Comparison of ENCODE assay signal across 9 cellular contexts in genomic region chr10:71765176-71765906, GRCh38. TPM values are rescaled to one million over a fixed set of nuclear protein-coding genes. Genes with fewer than 3 reads are reported as not detected.
A peak's percentile ranks its signal among the peaks of the same experiment; 100 is the strongest.
DNase-seq lines count a peak whose midpoint lies in the region; ATAC-seq and TF ChIP-seq lines count a peak whose summit lies in the region.
"Had no signal": no experiment of that assay in that cellular context is flagged by ENCODE, and none has a peak within 500 bp of the region (broad histone marks: within the 10 kb centered on the region; RNA-seq: fewer than 3 reads in every experiment).

No MANE protein-coding gene starts in this region.

- H3K4me3 ChIP-seq in thyroid gland (replicated peaks in 1 of 3) = no peak overlapping the region

- peaks cover 54% of the 10 kb centered on the region for H3K4me1 Mint-ChIP-seq in T-helper 2 cell treated with Interferon-gamma antibody and Interleukin-4, amounts not matched to agents 5 μg/mL and 100 μg/mL, for 36 hours (ENCODE audit: low read depth)

- no peak for TF ChIP-seq CTCF in thyroid gland (IDR thresholded peaks at IDR 0.05)

- H3K27ac ChIP-seq in angular gyrus (ENCODE audit: low read depth, low read length) = peak overlapping the region; percentile 26
- H3K27ac ChIP-seq in layer of hippocampus (ENCODE audit: low read depth, low read length) = peak overlapping the region; percentile 65
- H3K27ac ChIP-seq in thyroid gland = peak overlapping the region in 2 of 3 donors; percentile 85 to 87

- H3K27me3 ChIP-seq in layer of hippocampus (ENCODE audit: control insufficient read depth, insufficient read depth, low read length) (no peaks in the 10 kb centered on the region), thyroid gland (no peaks in the 10 kb centered on the region)

- no peaks in the 10 kb centered on the region for H3K9me3 Mint-ChIP-seq in T-helper 2 cell treated with Interferon-gamma antibody and Interleukin-4, amounts not matched to agents 5 μg/mL and 100 μg/mL, for 36 hours

- H3K36me3 Mint-ChIP-seq in T-helper 2 cell treated with Interferon-gamma antibody and Interleukin-4, amounts not matched to agents 5 μg/mL and 100 μg/mL, for 36 hours (ENCODE audit: low read depth) = peaks cover 51% of the 10 kb centered on the region

- no peak for TF ChIP-seq POLR2A in thyroid gland (IDR thresholded peaks at IDR 0.05)

- H3K27me3 Mint-ChIP-seq in T-helper 2 cell treated with Interferon-gamma antibody and Interleukin-4, amounts not matched to agents 5 μg/mL and 100 μg/mL, for 36 hours (ENCODE audit: low read depth) = no peaks in the 10 kb centered on the region

- no peaks in the 10 kb centered on the region for H3K9me3 ChIP-seq in thyroid gland

- ATAC-seq in GM21619 (IDR thresholded peaks at IDR 0.05; ENCODE audit: unreplicated experiment) (no peak), HG02571 (IDR thresholded peaks at IDR 0.05; ENCODE audit: unreplicated experiment) (no peak)

- no peak overlapping the region for H3K4me3 Mint-ChIP-seq in T-helper 2 cell treated with Interferon-gamma antibody and Interleukin-4, amounts not matched to agents 5 μg/mL and 100 μg/mL, for 36 hours

- peaks cover 0 to 6% of the 10 kb centered on the region in 2 donors for H3K36me3 ChIP-seq in thyroid gland

- H3K4me1 ChIP-seq in thyroid gland = peaks cover 10 to 71% of the 10 kb centered on the region in 2 donors

- no peak for DNase-seq in T-helper 2 cell treated with Interferon-gamma antibody and Interleukin-4, amounts not matched to agents 5 μg/mL and 100 μg/mL, for 36 hours (ENCODE audit: low spot score)
- DNase-seq in T-helper 2 cell (no peak), thyroid gland (no peak)
- DNase-seq in activated CD4-positive, CD25-positive, alpha-beta regulatory T cell treated with anti-CD3 and anti-CD28 coated beads, Interleukin-2, amount 50 U/mL, for 72 hours = no peak
- DNase-seq: NCI-H69 had no signal

- WGBS in thyroid gland, 2 donors = 75 to 77% methylated on average over 8 of the region's 8 CpGs

- H3K27ac Mint-ChIP-seq in T-helper 2 cell treated with Interferon-gamma antibody and Interleukin-4, amounts not matched to agents 5 μg/mL and 100 μg/mL, for 36 hours = peak overlapping the region; percentile 68

- intact Hi-C loops in thyroid gland (cut with DNase I) = no loop called here

RNA-seq across cellular contexts. Expression of gene VSIR, which starts 8.0 kb away (rescaled TPM):
- 10 to 100 TPM; 20.0 to 27.2 (median 21.3) TPM for total RNA-seq in thyroid gland

RNA-seq across cellular contexts. Expression of gene C10orf105, which starts 45.8 kb away (rescaled TPM):
- total RNA-seq in thyroid gland = not detected

Comparison
In these comparisons a context has a peak if more than half of its experiments do, and no peak if none do; other contexts are left out.
1. H3K27ac ChIP-seq: peak in every context shown above with its lines; median percentile 86 in thyroid gland; 65 in layer of hippocampus; 26 in angular gyrus.